In genomic region chr11:36013950-36014349, GRCh38 we compare ENCODE assay signal across 29 cellular contexts.
"Had no signal": no experiment of that assay in that cellular context is flagged by ENCODE, and none has a peak within 500 bp of the region (broad histone marks: within the 10 kb centered on the region; RNA-seq: fewer than 3 reads in every experiment).

No MANE protein-coding gene starts in this region.

- H3K4me3 Mint-ChIP-seq: activated B cell treated with CpG ODN at 0.5 μM for 24 hours; activated CD4-positive, alpha-beta T cell treated with anti-CD3 and anti-CD28 coated beads for 36 hours; activated naive CD8-positive, alpha-beta T cell; activated T-cell treated with anti-CD3 and anti-CD28 coated beads, Interleukin-2, amount 50 U/mL, for 24 hours; naive thymus-derived CD8-positive, alpha-beta T cell; T-helper 1 cell treated with Interleukin-12 subunit alpha and Interleukin-12 subunit beta and Interleukin-4 antibody, amounts not matched to agents 30 μg/mL and 1 μg/mL, for 36 hours had no signal

- DNase-seq: activated B cell treated with CpG ODN at 0.5 μM for 24 hours; activated CD4-positive, alpha-beta T cell treated with anti-CD3 and anti-CD28 coated beads for 36 hours; activated CD4-positive, alpha-beta T cell treated with anti-CD3 and anti-CD28 coated beads, Interleukin-2, amount 50 U/mL, for 4 hours; activated CD8-positive, alpha-beta memory T cell treated with anti-CD3 and anti-CD28 coated beads for 24 hours; activated CD8-positive, alpha-beta memory T cell treated with anti-CD3 and anti-CD28 coated beads, Interleukin-2, amount 50 U/mL, for 4 hours; activated naive CD4-positive, alpha-beta T cell; activated T-cell treated with anti-CD3 and anti-CD28 coated beads, Interleukin-2, amount 50 U/mL, for 24 hours; dermis blood vessel endothelial cell; effector CD8-positive, alpha-beta T cell; esophagus squamous epithelium; head of caudate nucleus; hypothalamus; left cardiac atrium; naive thymus-derived CD8-positive, alpha-beta T cell; ovary; psoas muscle; spleen; stimulated activated CD4-positive, alpha-beta T cell treated with anti-CD3 and anti-CD28 coated beads, Interleukin-4, amount 100 ng/mL, for 1 hour; stimulated activated naive CD4-positive, alpha-beta T cell treated with Interleukin-2 at 50 U/mL for 16 hours; T1000; upper lobe of right lung had no signal

- H3K27me3 ChIP-seq: cardiac muscle cell, esophagus squamous epithelium, gastroesophageal sphincter, neutrophil, ovary, right atrium auricular region, spleen, upper lobe of right lung had no signal

- FAIRE-seq: islet of Langerhans had no signal

- H3K9me3 Mint-ChIP-seq: activated B cell treated with CpG ODN at 0.5 μM for 24 hours; activated T-cell treated with anti-CD3 and anti-CD28 coated beads, Interleukin-2, amount 50 U/mL, for 24 hours; activated T-helper 2 cell treated with anti-CD3 and anti-CD28 coated beads, Interferon-gamma antibody, Interleukin-2, Interleukin-4, amounts not matched to agents 10 μg/mL and 5 μg/mL and 100 μg/mL, durations not matched to agents 14 hours and 24 hours and 36 hours; T-helper 1 cell treated with Interleukin-12 subunit alpha and Interleukin-12 subunit beta and Interleukin-4 antibody, amounts not matched to agents 30 μg/mL and 1 μg/mL, for 36 hours had no signal

- H3K27ac ChIP-seq: cardiac muscle cell, gastroesophageal sphincter, neutrophil, right atrium auricular region, spleen, upper lobe of right lung had no signal

- H3K36me3 Mint-ChIP-seq: activated naive CD8-positive, alpha-beta T cell; naive thymus-derived CD8-positive, alpha-beta T cell had no signal

- H3K36me3 ChIP-seq: cardiac muscle cell, esophagus squamous epithelium, gastroesophageal sphincter, neutrophil, ovary, right atrium auricular region, spleen, upper lobe of right lung had no signal

- H3K9me3 ChIP-seq: esophagus squamous epithelium, gastroesophageal sphincter, neutrophil, ovary, psoas muscle, right atrium auricular region, spleen, upper lobe of right lung had no signal

- H3K4me1 Mint-ChIP-seq: activated B cell treated with CpG ODN at 0.5 μM for 24 hours; activated CD4-positive, alpha-beta T cell treated with anti-CD3 and anti-CD28 coated beads for 36 hours had no signal

- H3K27ac Mint-ChIP-seq: activated B cell treated with CpG ODN at 0.5 μM for 24 hours; activated CD4-positive, alpha-beta T cell treated with anti-CD3 and anti-CD28 coated beads for 36 hours; activated naive CD8-positive, alpha-beta T cell; activated T-cell treated with anti-CD3 and anti-CD28 coated beads, Interleukin-2, amount 50 U/mL, for 24 hours; activated T-helper 2 cell treated with anti-CD3 and anti-CD28 coated beads, Interferon-gamma antibody, Interleukin-2, Interleukin-4, amounts not matched to agents 10 μg/mL and 5 μg/mL and 100 μg/mL, durations not matched to agents 14 hours and 24 hours and 36 hours; naive thymus-derived CD8-positive, alpha-beta T cell; T-helper 1 cell treated with Interleukin-12 subunit alpha and Interleukin-12 subunit beta and Interleukin-4 antibody, amounts not matched to agents 30 μg/mL and 1 μg/mL, for 36 hours had no signal

- H3K4me3 ChIP-seq: cardiac muscle cell, esophagus squamous epithelium, gastroesophageal sphincter, ovary, psoas muscle, right atrium auricular region, spleen, upper lobe of right lung had no signal
